2 cellular contexts compared by ENCODE assay signal in the genomic region with DNA sequence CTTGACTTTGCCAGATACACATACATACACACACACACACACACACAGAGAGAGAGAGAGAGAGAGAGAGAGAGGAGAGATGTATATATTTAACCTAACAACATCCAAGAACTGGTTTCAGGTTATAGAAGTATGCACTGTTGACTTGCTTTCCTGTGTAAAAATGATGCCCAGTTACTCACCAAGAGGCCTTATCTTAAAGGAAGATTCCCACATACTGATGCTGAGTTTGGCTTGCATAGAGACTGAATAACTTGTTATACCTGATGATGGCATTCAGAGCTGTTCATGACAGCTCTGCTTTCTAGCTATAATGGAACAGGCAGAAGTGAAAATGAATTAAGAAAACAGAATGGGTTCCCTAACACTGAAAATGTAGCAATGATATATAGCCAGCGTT.
TF ChIP-seq lines count a peak whose summit lies in the region.

No MANE protein-coding gene starts in this region.

TF ChIP-seq in endothelial cell of umbilical vein, 7 proteins besides CTCF, POLR2A, EP300 and RAD21:
- TF ChIP-seq JUN (IDR thresholded peaks at IDR 0.05; ENCODE audit: borderline replicate concordance, insufficient read depth, insufficient read length, low read depth): no peak
- no peak for TF ChIP-seq EZH2 (IDR thresholded peaks at IDR 0.05; ENCODE audit: borderline replicate concordance, low read depth, low read length, severe bottlenecking)
- no peak for TF ChIP-seq FOS (IDR thresholded peaks at IDR 0.05; ENCODE audit: borderline replicate concordance, insufficient read depth, low read length)
- TF ChIP-seq POLR2AphosphoS5 (IDR thresholded peaks at IDR 0.05; ENCODE audit: insufficient read depth, low read depth, low read length): no peak
- peak; percentile 37 for TF ChIP-seq GATA2 (IDR thresholded peaks at IDR 0.05; ENCODE audit: insufficient read depth, insufficient read length, low read depth, low read length)

TF ChIP-seq in GM23338, 12 proteins besides CTCF, POLR2A, EP300 and RAD21:
- TF ChIP-seq ZNF331 (CRISPR knock-in tag; IDR thresholded peaks at IDR 0.05; ENCODE audit: low read depth) (no peak), EZH2phosphoT487 (IDR thresholded peaks at IDR 0.05; ENCODE audit: unreplicated experiment) (no peak), EZH2 (IDR thresholded peaks at IDR 0.05; ENCODE audit: low read depth, unreplicated experiment) (no peak), ZNF114 (CRISPR knock-in tag; IDR thresholded peaks at IDR 0.05) (no peak), NANOG (IDR thresholded peaks at IDR 0.05; ENCODE audit: borderline replicate concordance) (no peak), CREB1 (CRISPR knock-in tag; IDR thresholded peaks at IDR 0.05; ENCODE audit: low read depth) (no peak), STAT1 (IDR thresholded peaks at IDR 0.05; ENCODE audit: unreplicated experiment) (no peak)
- TF ChIP-seq, protein P1, sequence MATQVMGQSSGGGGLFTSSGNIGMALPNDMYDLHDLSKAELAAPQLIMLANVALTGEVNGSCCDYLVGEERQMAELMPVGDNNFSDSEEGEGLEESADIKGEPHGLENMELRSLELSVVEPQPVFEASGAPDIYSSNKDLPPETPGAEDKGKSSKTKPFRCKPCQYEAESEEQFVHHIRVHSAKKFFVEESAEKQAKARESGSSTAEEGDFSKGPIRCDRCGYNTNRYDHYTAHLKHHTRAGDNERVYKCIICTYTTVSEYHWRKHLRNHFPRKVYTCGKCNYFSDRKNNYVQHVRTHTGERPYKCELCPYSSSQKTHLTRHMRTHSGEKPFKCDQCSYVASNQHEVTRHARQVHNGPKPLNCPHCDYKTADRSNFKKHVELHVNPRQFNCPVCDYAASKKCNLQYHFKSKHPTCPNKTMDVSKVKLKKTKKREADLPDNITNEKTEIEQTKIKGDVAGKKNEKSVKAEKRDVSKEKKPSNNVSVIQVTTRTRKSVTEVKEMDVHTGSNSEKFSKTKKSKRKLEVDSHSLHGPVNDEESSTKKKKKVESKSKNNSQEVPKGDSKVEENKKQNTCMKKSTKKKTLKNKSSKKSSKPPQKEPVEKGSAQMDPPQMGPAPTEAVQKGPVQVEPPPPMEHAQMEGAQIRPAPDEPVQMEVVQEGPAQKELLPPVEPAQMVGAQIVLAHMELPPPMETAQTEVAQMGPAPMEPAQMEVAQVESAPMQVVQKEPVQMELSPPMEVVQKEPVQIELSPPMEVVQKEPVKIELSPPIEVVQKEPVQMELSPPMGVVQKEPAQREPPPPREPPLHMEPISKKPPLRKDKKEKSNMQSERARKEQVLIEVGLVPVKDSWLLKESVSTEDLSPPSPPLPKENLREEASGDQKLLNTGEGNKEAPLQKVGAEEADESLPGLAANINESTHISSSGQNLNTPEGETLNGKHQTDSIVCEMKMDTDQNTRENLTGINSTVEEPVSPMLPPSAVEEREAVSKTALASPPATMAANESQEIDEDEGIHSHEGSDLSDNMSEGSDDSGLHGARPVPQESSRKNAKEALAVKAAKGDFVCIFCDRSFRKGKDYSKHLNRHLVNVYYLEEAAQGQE (IDR thresholded peaks at IDR 0.05; ENCODE audit: unreplicated experiment): no peak
- TF ChIP-seq, protein P2, sequence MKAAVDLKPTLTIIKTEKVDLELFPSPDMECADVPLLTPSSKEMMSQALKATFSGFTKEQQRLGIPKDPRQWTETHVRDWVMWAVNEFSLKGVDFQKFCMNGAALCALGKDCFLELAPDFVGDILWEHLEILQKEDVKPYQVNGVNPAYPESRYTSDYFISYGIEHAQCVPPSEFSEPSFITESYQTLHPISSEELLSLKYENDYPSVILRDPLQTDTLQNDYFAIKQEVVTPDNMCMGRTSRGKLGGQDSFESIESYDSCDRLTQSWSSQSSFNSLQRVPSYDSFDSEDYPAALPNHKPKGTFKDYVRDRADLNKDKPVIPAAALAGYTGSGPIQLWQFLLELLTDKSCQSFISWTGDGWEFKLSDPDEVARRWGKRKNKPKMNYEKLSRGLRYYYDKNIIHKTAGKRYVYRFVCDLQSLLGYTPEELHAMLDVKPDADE (IDR thresholded peaks at IDR 0.05): no peak
- TF ChIP-seq, protein P3, sequence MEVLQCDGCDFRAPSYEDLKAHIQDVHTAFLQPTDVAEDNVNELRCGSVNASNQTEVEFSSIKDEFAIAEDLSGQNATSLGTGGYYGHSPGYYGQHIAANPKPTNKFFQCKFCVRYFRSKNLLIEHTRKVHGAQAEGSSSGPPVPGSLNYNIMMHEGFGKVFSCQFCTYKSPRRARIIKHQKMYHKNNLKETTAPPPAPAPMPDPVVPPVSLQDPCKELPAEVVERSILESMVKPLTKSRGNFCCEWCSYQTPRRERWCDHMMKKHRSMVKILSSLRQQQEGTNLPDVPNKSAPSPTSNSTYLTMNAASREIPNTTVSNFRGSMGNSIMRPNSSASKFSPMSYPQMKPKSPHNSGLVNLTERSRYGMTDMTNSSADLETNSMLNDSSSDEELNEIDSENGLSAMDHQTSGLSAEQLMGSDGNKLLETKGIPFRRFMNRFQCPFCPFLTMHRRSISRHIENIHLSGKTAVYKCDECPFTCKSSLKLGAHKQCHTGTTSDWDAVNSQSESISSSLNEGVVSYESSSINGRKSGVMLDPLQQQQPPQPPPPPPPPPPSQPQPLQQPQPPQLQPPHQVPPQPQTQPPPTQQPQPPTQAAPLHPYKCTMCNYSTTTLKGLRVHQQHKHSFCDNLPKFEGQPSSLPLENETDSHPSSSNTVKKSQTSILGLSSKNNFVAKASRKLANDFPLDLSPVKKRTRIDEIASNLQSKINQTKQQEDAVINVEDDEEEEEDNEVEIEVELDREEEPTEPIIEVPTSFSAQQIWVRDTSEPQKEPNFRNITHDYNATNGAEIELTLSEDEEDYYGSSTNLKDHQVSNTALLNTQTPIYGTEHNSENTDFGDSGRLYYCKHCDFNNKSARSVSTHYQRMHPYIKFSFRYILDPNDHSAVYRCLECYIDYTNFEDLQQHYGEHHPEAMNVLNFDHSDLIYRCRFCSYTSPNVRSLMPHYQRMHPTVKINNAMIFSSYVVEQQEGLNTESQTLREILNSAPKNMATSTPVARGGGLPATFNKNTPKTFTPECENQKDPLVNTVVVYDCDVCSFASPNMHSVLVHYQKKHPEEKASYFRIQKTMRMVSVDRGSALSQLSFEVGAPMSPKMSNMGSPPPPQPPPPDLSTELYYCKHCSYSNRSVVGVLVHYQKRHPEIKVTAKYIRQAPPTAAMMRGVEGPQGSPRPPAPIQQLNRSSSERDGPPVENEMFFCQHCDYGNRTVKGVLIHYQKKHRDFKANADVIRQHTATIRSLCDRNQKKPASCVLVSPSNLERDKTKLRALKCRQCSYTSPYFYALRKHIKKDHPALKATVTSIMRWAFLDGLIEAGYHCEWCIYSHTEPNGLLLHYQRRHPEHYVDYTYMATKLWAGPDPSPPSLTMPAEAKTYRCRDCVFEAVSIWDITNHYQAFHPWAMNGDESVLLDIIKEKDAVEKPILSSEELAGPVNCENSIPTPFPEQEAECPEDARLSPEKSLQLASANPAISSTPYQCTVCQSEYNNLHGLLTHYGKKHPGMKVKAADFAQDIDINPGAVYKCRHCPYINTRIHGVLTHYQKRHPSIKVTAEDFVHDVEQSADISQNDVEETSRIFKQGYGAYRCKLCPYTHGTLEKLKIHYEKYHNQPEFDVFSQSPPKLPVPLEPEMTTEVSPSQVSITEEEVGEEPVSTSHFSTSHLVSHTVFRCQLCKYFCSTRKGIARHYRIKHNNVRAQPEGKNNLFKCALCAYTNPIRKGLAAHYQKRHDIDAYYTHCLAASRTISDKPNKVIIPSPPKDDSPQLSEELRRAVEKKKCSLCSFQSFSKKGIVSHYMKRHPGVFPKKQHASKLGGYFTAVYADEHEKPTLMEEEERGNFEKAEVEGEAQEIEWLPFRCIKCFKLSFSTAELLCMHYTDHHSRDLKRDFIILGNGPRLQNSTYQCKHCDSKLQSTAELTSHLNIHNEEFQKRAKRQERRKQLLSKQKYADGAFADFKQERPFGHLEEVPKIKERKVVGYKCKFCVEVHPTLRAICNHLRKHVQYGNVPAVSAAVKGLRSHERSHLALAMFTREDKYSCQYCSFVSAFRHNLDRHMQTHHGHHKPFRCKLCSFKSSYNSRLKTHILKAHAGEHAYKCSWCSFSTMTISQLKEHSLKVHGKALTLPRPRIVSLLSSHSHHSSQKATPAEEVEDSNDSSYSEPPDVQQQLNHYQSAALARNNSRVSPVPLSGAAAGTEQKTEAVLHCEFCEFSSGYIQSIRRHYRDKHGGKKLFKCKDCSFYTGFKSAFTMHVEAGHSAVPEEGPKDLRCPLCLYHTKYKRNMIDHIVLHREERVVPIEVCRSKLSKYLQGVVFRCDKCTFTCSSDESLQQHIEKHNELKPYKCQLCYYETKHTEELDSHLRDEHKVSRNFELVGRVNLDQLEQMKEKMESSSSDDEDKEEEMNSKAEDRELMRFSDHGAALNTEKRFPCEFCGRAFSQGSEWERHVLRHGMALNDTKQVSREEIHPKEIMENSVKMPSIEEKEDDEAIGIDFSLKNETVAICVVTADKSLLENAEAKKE (CRISPR knock-in tag; IDR thresholded peaks at IDR 0.05): no peak
